In the genomic region with DNA sequence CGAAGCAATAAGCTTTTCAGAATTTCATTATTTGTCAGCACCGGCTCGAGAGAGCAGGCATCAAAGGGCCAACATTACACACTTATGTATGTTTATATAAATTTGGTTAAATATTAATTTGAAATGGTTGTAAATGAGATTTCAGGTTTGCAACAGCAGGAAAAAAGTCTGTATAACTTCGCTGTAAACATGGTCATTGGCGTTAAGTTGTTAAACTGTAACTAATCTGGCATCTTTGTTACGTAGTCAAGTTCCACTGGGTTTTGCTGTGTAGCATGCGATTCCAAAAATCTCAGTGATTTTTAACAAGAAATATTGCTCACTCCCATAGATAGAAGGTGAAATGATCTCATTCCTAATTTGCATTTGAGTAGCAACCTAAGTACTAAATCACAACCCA, we compare ENCODE assay signal across 24 cellular contexts.
DNase-seq lines count a peak whose midpoint lies in the region; ATAC-seq and TF ChIP-seq lines count a peak whose summit lies in the region.
"Had no signal": no experiment of that assay in that cellular context is flagged by ENCODE, and none has a peak within 500 bp of the region (broad histone marks: within the 10 kb centered on the region; RNA-seq: fewer than 3 reads in every experiment).

No MANE protein-coding gene starts in this region.

- intact Hi-C loops in left ventricle myocardium inferior (cut with micrococcal nuclease): no loop called here

- no peaks in the 10 kb centered on the region for H3K79me2 ChIP-seq in OCI-LY3 (ENCODE audit: low read length)

- H3K4me2 ChIP-seq in OCI-LY3 (ENCODE audit: low read length): peak overlapping the region; percentile 11
- H3K4me2 ChIP-seq: BLaER1 had no signal

- no peaks in the 10 kb centered on the region for H3K9me3 ChIP-seq in OCI-LY3 (ENCODE audit: insufficient read depth, low read length)
- no peaks in the 10 kb centered on the region for H3K9me3 ChIP-seq in mucosa of rectum (ENCODE audit: control insufficient read depth in 2 of 2, low read length in 2 of 2)
- no peaks in the 10 kb centered on the region for H3K9me3 ChIP-seq in left ventricle myocardium inferior (replicated peaks)
- H3K9me3 ChIP-seq: BLaER1, SJSA1 had no signal

- TF ChIP-seq CTCF in OCI-LY3 (IDR thresholded peaks at IDR 0.05; ENCODE audit: low read depth, low read length) (no peak), left ventricle myocardium inferior (IDR thresholded peaks at IDR 0.05; ENCODE audit: borderline replicate concordance) (no peak)

- peak; percentile 70 for DNase-seq in dedifferentiated amniotic fluid mesenchymal stem cell (ENCODE audit: extremely low spot score)
- no peak for DNase-seq in NCI-H2196 treated with DMSO at 0.1 percent for 48 hours (lab: John Stamatoyannopoulos, UW; ENCODE audit: unreplicated experiment)
- DNase-seq in left ventricle myocardium inferior: no peak
- DNase-seq in activated gamma-delta T cell (lab: John Stamatoyannopoulos, UW): no peak
- DNase-seq: activated naive CD8-positive, alpha-beta T cell treated with anti-CD3 and anti-CD28 coated beads for 36 hours; activated T-cell treated with anti-CD3 and anti-CD28 coated beads, Interleukin-2, amount 50 U/mL, for 72 hours; DMS 273 treated with DMSO at 0.1 percent for 48 hours; effector memory CD8-positive, alpha-beta T cell; GF-D8; hippocampal formation; NCI-H2107; NCI-H526 treated with DMSO at 0.1 percent for 48 hours; OCI-M1; stimulated activated CD4-positive, alpha-beta T cell treated with anti-CD3 and anti-CD28 coated beads, Interleukin-4, amount 100 ng/mL, for 4 hours; T-helper 9 cell had no signal

- no peak overlapping the region for H2AFZ ChIP-seq in OCI-LY3 (ENCODE audit: low read depth, low read length)

- H3K9ac ChIP-seq in OCI-LY3 (ENCODE audit: low read length) (no peak overlapping the region), mucosa of rectum (ENCODE audit: low read depth in 1 of 2, low read length in 2 of 2) (peak overlapping the region in 1 of 2 donors; percentile 21)
- H3K9ac ChIP-seq: BLaER1 had no signal

- H3K27ac ChIP-seq in OCI-LY3 (ENCODE audit: low read length): no peak overlapping the region
- H3K27ac ChIP-seq in mucosa of rectum (ENCODE audit: low read depth in 2 of 2, low read length in 2 of 2): peak overlapping the region; percentile 64 to 69
- no peak overlapping the region for H3K27ac ChIP-seq in left ventricle myocardium inferior (replicated peaks)
- H3K27ac ChIP-seq: BLaER1, SJSA1 had no signal

- ATAC-seq in GM18909 (IDR thresholded peaks at IDR 0.05; ENCODE audit: poor library complexity, unreplicated experiment): no peak
- ATAC-seq: activated CD4-positive, CD25-positive, alpha-beta regulatory T cell treated with anti-CD3 and anti-CD28 coated beads, Interleukin-2, amount 50 U/mL, for 24 hours; activated T-cell treated with anti-CD3 and anti-CD28 coated beads, Interleukin-2, amount 50 U/mL, for 72 hours; effector memory CD8-positive, alpha-beta T cell; HCT116; K562 had no signal

- H3K4me3 ChIP-seq in OCI-LY3 (ENCODE audit: low read length) (no peak overlapping the region), mucosa of rectum (ENCODE audit: low read length in 2 of 2) (peak overlapping the region in 1 of 2 donors; percentile 35), left ventricle myocardium inferior (no peak overlapping the region)
- H3K4me3 ChIP-seq: BLaER1, GM12878, K562, SJSA1 had no signal

- no peaks in the 10 kb centered on the region for H4K20me1 ChIP-seq in OCI-LY3 (ENCODE audit: insufficient read depth, low read length)
- H4K20me1 ChIP-seq: BLaER1 had no signal

- H3K36me3 ChIP-seq in OCI-LY3 (replicated peaks; ENCODE audit: low read depth, low read length) (peaks cover 3% of the 10 kb centered on the region), mucosa of rectum (ENCODE audit: control insufficient read depth in 2 of 2, insufficient read depth in 2 of 2, low read length in 2 of 2) (no peaks in the 10 kb centered on the region), left ventricle myocardium inferior (no peaks in the 10 kb centered on the region)
- H3K36me3 ChIP-seq: BLaER1, SJSA1 had no signal

- H3K4me1 ChIP-seq in OCI-LY3 (ENCODE audit: low read length) (peaks cover 26% of the 10 kb centered on the region), mucosa of rectum (ENCODE audit: control insufficient read depth in 2 of 2, insufficient read depth in 2 of 2, low read length in 2 of 2) (peaks cover 0 to 14% of the 10 kb centered on the region in 2 donors), left ventricle myocardium inferior (peaks cover 25% of the 10 kb centered on the region)
- H3K4me1 ChIP-seq: BLaER1 had no signal

- H3K27me3 ChIP-seq in OCI-LY3 (ENCODE audit: low read depth, low read length): peaks cover 44% of the 10 kb centered on the region
- H3K27me3 ChIP-seq in mucosa of rectum (ENCODE audit: control insufficient read depth in 2 of 2, insufficient read depth in 2 of 2, low read length in 2 of 2): no peaks in the 10 kb centered on the region
- H3K27me3 ChIP-seq in left ventricle myocardium inferior (ENCODE audit: low read depth): no peaks in the 10 kb centered on the region
- H3K27me3 ChIP-seq: BLaER1, SJSA1 had no signal

Comparison
In these comparisons a context has a peak if more than half of its experiments do, and no peak if none do; other contexts are left out.
1. H3K27ac ChIP-seq: peak in mucosa of rectum (2 of 2); none in OCI-LY3 (single experiment) and left ventricle myocardium inferior (single experiment).